8 cellular contexts compared by ENCODE assay signal in genomic region chr22:19844423-19845368, GRCh38. TPM values are rescaled to one million over a fixed set of nuclear protein-coding genes. Genes with fewer than 3 reads are reported as not detected.
DNase-seq lines count a peak whose midpoint lies in the region; ATAC-seq and TF ChIP-seq lines count a peak whose summit lies in the region.

No MANE protein-coding gene starts in this region.

- peaks cover 32% of the 10 kb centered on the region for H3K4me1 Mint-ChIP-seq in CD8-positive, alpha-beta T cell (ENCODE audit: low read depth)

- H3K27ac ChIP-seq in CD8-positive, alpha-beta T cell (ENCODE audit: low read depth, low read length) = no peak overlapping the region
- peak overlapping the region; percentile 68 for H3K27ac ChIP-seq in OCI-LY7 (ENCODE audit: low read depth, low read length, poor library complexity, severe bottlenecking)
- peak overlapping the region; percentile 26 for H3K27ac ChIP-seq in epithelial cell of prostate

- H3K79me2 ChIP-seq in OCI-LY7 (ENCODE audit: insufficient read depth, low read depth, low read length) = no peaks in the 10 kb centered on the region

- peak in 1 of 7 experiments; percentile 37 for DNase-seq in CD8-positive, alpha-beta T cell
- peak; percentile 77 for DNase-seq in OCI-LY7 (ENCODE audit: low spot score)
- DNase-seq in epithelial cell of prostate (ENCODE audit: low read depth, low spot score) = no peak
- DNase-seq in pons (ENCODE audit: low spot score) = peak; percentile 38
- no peak for DNase-seq in cortex of kidney (lab: John Stamatoyannopoulos, UW)
- no peak for DNase-seq in NCI-H2227 (lab: John Stamatoyannopoulos, UW; ENCODE audit: unreplicated experiment)

- ATAC-seq in CD8-positive, alpha-beta T cell = peak; percentile 69
- ATAC-seq in HG03135 (IDR thresholded peaks at IDR 0.05; ENCODE audit: unreplicated experiment) (no peak), GM21786 (IDR thresholded peaks at IDR 0.05; ENCODE audit: unreplicated experiment) (no peak)

- H3K27me3 Mint-ChIP-seq in CD8-positive, alpha-beta T cell (ENCODE audit: low read depth) = no peaks in the 10 kb centered on the region

- intact Hi-C loops in CD8-positive, alpha-beta T cell (cut with DNase I, micrococcal nuclease) = no loop called here
- intact Hi-C loops in OCI-LY7 (cut with micrococcal nuclease; ENCODE audit: unreplicated experiment) = loop anchor here (5.0 kb wide), 1 partner anchor 68 kb away; no protein-coding TSS in a partner anchor

- peak overlapping the region; percentile 63 for H3K4me3 Mint-ChIP-seq in CD8-positive, alpha-beta T cell

- H3K27ac Mint-ChIP-seq in CD8-positive, alpha-beta T cell = peak overlapping the region; percentile 88

- peak overlapping the region; percentile 20 for H3K4me3 ChIP-seq in CD8-positive, alpha-beta T cell (ENCODE audit: low read depth, low read length)
- H3K4me3 ChIP-seq in OCI-LY7 (ENCODE audit: low read depth, low read length, poor library complexity, severe bottlenecking) = peak overlapping the region; percentile 22

- H3K36me3 Mint-ChIP-seq in CD8-positive, alpha-beta T cell = peaks cover 18% of the 10 kb centered on the region

- POLR2A ChIA-PET in CD8-positive, alpha-beta T cell (lab: Charles Lee) = interaction anchor here (1.2 to 1.4 kb wide), 2 partner anchors 10 to 11 kb away, joined by 3 to 7 read pairs; partner anchors contain the start of genes GNB1L and RTL10
- POLR2A ChIA-PET in OCI-LY7 (lab: Charles Lee) = interaction anchor here (1.2 to 2.2 kb wide), 3 partner anchors 11 to 47 kb away, joined by 3 to 5 read pairs (median 4); no protein-coding TSS in a partner anchor

- no peak for TF ChIP-seq CTCF in CD8-positive, alpha-beta T cell (IDR thresholded peaks at IDR 0.05)
- 0 out of 2 replicates have a peak, but pooled peaks have one; percentile 2 for TF ChIP-seq CTCF in OCI-LY7 (conservative IDR thresholded peaks at IDR 0.05; ENCODE audit: low read length)

- H4K20me1 ChIP-seq in OCI-LY7 (ENCODE audit: insufficient read depth, low read length) = no peaks in the 10 kb centered on the region

- no peaks in the 10 kb centered on the region for H3K36me3 ChIP-seq in CD8-positive, alpha-beta T cell (ENCODE audit: insufficient read depth, low read length)
- peaks cover 31% of the 10 kb centered on the region for H3K36me3 ChIP-seq in OCI-LY7 (ENCODE audit: insufficient read depth, low read length)

- no peaks in the 10 kb centered on the region for H3K9me2 ChIP-seq in OCI-LY7 (ENCODE audit: insufficient read depth, low read length)

- peaks cover 21% of the 10 kb centered on the region for H3K4me1 ChIP-seq in CD8-positive, alpha-beta T cell (ENCODE audit: insufficient read depth, low read length)
- peaks cover 45% of the 10 kb centered on the region for H3K4me1 ChIP-seq in OCI-LY7 (ENCODE audit: insufficient read depth, low read length, poor library complexity, severe bottlenecking)

- no peaks in the 10 kb centered on the region for H3K9me3 Mint-ChIP-seq in CD8-positive, alpha-beta T cell

- CTCF ChIA-PET in CD8-positive, alpha-beta T cell (lab: Charles Lee) = interaction anchor here (0.8 to 1.3 kb wide), 4 partner anchors 11 to 114 kb away, joined by 3 to 5 read pairs (median 4); no protein-coding TSS in a partner anchor
- CTCF ChIA-PET in OCI-LY7 (lab: Charles Lee; ENCODE audit: unreplicated experiment) = no interaction called here

- no TSS peak for BruUV-seq in OCI-LY7 (replicated peaks; lab: Mats Ljungman, UMichigan)

- peak overlapping the region; percentile 54 for H3K4me2 ChIP-seq in OCI-LY7 (ENCODE audit: low read length)

- peak overlapping the region; percentile 2; the same call in 1 of the 2 replicates for H2AFZ ChIP-seq in OCI-LY7 (ENCODE audit: low read length)

- H3K27me3 ChIP-seq in CD8-positive, alpha-beta T cell (ENCODE audit: insufficient read depth, low read length) = no peaks in the 10 kb centered on the region

- no peaks in the 10 kb centered on the region for H3K9me3 ChIP-seq in CD8-positive, alpha-beta T cell (ENCODE audit: low read length)
- H3K9me3 ChIP-seq in OCI-LY7 (ENCODE audit: low read length) = no peaks in the 10 kb centered on the region

RNA-seq across cellular contexts. Expression of gene GNB1L, which starts 10.0 kb away (rescaled TPM):
- total RNA-seq in CD8-positive, alpha-beta T cell = 1 to 10 TPM; 5.8 to 6.9 TPM
- total RNA-seq in OCI-LY7 (2014; rRNA removed; shearing (Covaris generic)) = 21.2 and 26.7 TPM in 2 replicates
- 12.9 and 13.1 TPM in 2 replicates for total RNA-seq in OCI-LY7 (2022)

RNA-seq across cellular contexts. Expression of gene RTL10, which starts 10.0 kb away (rescaled TPM):
- total RNA-seq in CD8-positive, alpha-beta T cell = 10 to 100 TPM; 21.5 to 22.9 TPM
- total RNA-seq in OCI-LY7 (2014; rRNA removed; shearing (Covaris generic)) = 25.5 and 28.2 TPM in 2 replicates
- 26.1 and 26.2 TPM in 2 replicates for total RNA-seq in OCI-LY7 (2022)

Comparison
In these comparisons a context has a peak if more than half of its experiments do, and no peak if none do; other contexts are left out.
1. DNase-seq: peak in OCI-LY7 (single experiment) and pons (single experiment); none in epithelial cell of prostate (single experiment), cortex of kidney (single experiment) and NCI-H2227 (single experiment).